ENCODE assay signal across 8 cellular contexts in the genomic region with DNA sequence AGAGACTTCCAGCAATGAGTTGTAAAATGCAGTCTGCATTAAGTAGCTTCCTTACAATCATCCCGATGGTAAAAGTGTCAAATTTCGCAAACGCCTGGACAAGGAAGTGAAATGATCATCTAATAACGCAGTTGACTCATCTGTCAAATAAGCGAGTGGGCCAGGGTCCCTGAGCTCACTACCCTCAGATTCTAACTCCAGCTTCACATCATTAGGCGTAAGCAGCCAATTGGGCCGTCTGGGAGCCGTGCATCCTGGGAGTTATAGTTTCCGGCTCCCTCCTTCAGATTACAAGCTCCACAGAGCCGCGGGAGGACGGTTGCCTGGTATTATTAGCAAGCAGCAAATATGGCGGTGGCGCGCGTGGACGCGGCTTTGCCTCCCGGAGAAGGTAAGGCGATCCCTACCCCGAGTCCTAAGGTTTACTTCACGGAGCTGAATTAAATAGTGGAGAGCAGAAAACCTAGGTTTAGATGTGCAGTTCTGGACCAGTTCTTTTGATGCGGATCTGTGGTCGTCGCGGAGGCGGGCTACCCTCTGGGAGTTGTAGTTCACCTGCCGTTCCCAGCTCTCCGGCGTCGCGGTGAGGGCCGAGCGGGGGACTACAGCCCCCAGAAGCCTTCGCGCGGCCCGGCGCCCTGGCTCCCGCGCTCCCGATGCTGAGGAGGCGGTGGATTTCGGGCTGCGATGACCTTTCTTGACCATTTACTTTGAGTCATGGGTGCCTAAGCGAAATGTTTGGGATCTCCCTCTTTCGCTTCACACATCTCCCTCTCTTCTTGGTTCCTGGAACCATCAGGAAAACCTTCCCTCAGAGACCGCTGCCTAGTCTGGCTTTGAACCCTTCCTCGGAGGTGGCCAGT. TPM values are rescaled to one million over a fixed set of nuclear protein-coding genes. Genes with fewer than 3 reads are reported as not detected.
DNase-seq lines count a peak whose midpoint lies in the region; ATAC-seq and TF ChIP-seq lines count a peak whose summit lies in the region.

A gene with protein sequence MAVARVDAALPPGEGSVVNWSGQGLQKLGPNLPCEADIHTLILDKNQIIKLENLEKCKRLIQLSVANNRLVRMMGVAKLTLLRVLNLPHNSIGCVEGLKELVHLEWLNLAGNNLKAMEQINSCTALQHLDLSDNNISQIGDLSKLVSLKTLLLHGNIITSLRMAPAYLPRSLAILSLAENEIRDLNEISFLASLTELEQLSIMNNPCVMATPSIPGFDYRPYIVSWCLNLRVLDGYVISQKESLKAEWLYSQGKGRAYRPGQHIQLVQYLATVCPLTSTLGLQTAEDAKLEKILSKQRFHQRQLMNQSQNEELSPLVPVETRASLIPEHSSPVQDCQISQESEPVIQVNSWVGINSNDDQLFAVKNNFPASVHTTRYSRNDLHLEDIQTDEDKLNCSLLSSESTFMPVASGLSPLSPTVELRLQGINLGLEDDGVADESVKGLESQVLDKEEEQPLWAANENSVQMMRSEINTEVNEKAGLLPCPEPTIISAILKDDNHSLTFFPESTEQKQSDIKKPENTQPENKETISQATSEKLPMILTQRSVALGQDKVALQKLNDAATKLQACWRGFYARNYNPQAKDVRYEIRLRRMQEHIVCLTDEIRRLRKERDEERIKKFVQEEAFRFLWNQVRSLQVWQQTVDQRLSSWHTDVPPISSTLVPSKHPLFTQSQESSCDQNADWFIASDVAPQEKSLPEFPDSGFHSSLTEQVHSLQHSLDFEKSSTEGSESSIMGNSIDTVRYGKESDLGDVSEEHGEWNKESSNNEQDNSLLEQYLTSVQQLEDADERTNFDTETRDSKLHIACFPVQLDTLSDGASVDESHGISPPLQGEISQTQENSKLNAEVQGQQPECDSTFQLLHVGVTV (plus strand): TSS at position 286 of the 863 bp plus-strand sequence. CDS start 63 bp downstream, at position 349.

- H3K4me1 ChIP-seq in left lung, result peaks cover 4 to 48% of the 10 kb centered on the region in 2 donors

- H3K27me3 Mint-ChIP-seq in activated CD4-positive, alpha-beta T cell treated with anti-CD3 and anti-CD28 coated beads, Interleukin-2, amount 10 ng/mL, durations not matched to agents 7 days and 5 days, result no peaks in the 10 kb centered on the region
- no peaks in the 10 kb centered on the region for H3K27me3 Mint-ChIP-seq in dendritic cell treated with granulocyte-macrophage colony-stimulating factor and Interleukin-4, amounts not matched to agents 40 ng/mL and 50 ng/mL, for 4 days

- H3K27me3 ChIP-seq in BJ (ENCODE audit: control insufficient read depth, insufficient read depth, low read length), result no peaks in the 10 kb centered on the region
- H3K27me3 ChIP-seq in left lung, result no peaks in the 10 kb centered on the region

- TF ChIP-seq CTCF in BJ (IDR thresholded peaks at IDR 0.05; ENCODE audit: insufficient read depth, low read depth, low read length), result no peak
- no peak for TF ChIP-seq CTCF in left lung (IDR thresholded peaks at IDR 0.05)

- DNase-seq in BJ (ENCODE audit: low read depth) (peak; percentile 51), NCI-H69 (lab: John Stamatoyannopoulos, UW) (peak; percentile 93), left lung (peak; percentile 93 to 97)
- DNase-seq in activated CD4-positive, alpha-beta T cell treated with anti-CD3 and anti-CD28 coated beads, Interleukin-2, amount 10 ng/mL, durations not matched to agents 7 days and 5 days, result peak; percentile 91
- DNase-seq in stimulated activated CD4-positive, alpha-beta T cell treated with anti-CD3 and anti-CD28 coated beads, Interleukin-2, amount 100 ng/mL, for 48 hours, result peak; percentile 83 to 84

- peak within 1 kb of the TSS; percentile 53 to 83 for H3K27ac ChIP-seq in left lung

- peak within 1 kb of the TSS; percentile 89 for H3K4me3 Mint-ChIP-seq in activated CD4-positive, alpha-beta T cell treated with anti-CD3 and anti-CD28 coated beads, Interleukin-2, amount 10 ng/mL, durations not matched to agents 7 days and 5 days
- H3K4me3 Mint-ChIP-seq in dendritic cell treated with granulocyte-macrophage colony-stimulating factor and Interleukin-4, amounts not matched to agents 40 ng/mL and 50 ng/mL, for 4 days, result peak within 1 kb of the TSS; percentile 97

- intact Hi-C loops in dendritic cell treated with granulocyte-macrophage colony-stimulating factor and Interleukin-4, amounts not matched to agents 40 ng/mL and 50 ng/mL, for 4 days (cut with micrococcal nuclease), result loop anchor here (1.0 to 5.0 kb wide), 4 partner anchors 38 to 55 kb away; a partner anchor contains a TSS
- intact Hi-C loops in left lung (cut with DNase I), result no loop called here

- H3K4me1 Mint-ChIP-seq in activated CD4-positive, alpha-beta T cell treated with anti-CD3 and anti-CD28 coated beads, Interleukin-2, amount 10 ng/mL, durations not matched to agents 7 days and 5 days, result peaks cover 56% of the 10 kb centered on the region
- peaks cover 31% of the 10 kb centered on the region for H3K4me1 Mint-ChIP-seq in dendritic cell treated with granulocyte-macrophage colony-stimulating factor and Interleukin-4, amounts not matched to agents 40 ng/mL and 50 ng/mL, for 4 days (ENCODE audit: low read depth)

- no peaks in the 10 kb centered on the region for H3K9me3 Mint-ChIP-seq in activated CD4-positive, alpha-beta T cell treated with anti-CD3 and anti-CD28 coated beads, Interleukin-2, amount 10 ng/mL, durations not matched to agents 7 days and 5 days
- H3K9me3 Mint-ChIP-seq in dendritic cell treated with granulocyte-macrophage colony-stimulating factor and Interleukin-4, amounts not matched to agents 40 ng/mL and 50 ng/mL, for 4 days, result no peaks in the 10 kb centered on the region

- POLR2A ChIA-PET in BJ (lab: Charles Lee), result no interaction called here
- POLR2A ChIA-PET in activated CD4-positive, alpha-beta T cell treated with anti-CD3 and anti-CD28 coated beads, Interleukin-2, amount 10 ng/mL, durations not matched to agents 7 days and 5 days (lab: Charles Lee), result interaction anchor here (0.7 to 1.3 kb wide), 4 partner anchors 39 to 447 kb away, joined by 3 to 5 read pairs (median 4); a partner anchor contains a TSS

- H3K9me3 ChIP-seq in left lung, result no peaks in the 10 kb centered on the region

- H3K4me3 ChIP-seq in BJ (ENCODE audit: low read depth, low read length), result peak within 1 kb of the TSS; percentile 68
- peak within 1 kb of the TSS; percentile 74 to 80 for H3K4me3 ChIP-seq in left lung

- peak within 1 kb of the TSS; percentile 94 for H3K27ac Mint-ChIP-seq in activated CD4-positive, alpha-beta T cell treated with anti-CD3 and anti-CD28 coated beads, Interleukin-2, amount 10 ng/mL, durations not matched to agents 7 days and 5 days
- H3K27ac Mint-ChIP-seq in dendritic cell treated with granulocyte-macrophage colony-stimulating factor and Interleukin-4, amounts not matched to agents 40 ng/mL and 50 ng/mL, for 4 days, result peak within 1 kb of the TSS; percentile 91

- H3K36me3 ChIP-seq in BJ (ENCODE audit: control insufficient read depth, insufficient read depth, low read length) (no peaks in the 10 kb centered on the region), left lung (peaks cover 0 to 15% of the 10 kb centered on the region in 2 donors)

- CTCF ChIA-PET in BJ (lab: Yijun Ruan, JAX), result interaction anchor here (0.7 to 2.9 kb wide), 2 partner anchors 9 to 17 kb away, joined by 5 to 14 read pairs; no protein-coding TSS in a partner anchor
- CTCF ChIA-PET in activated CD4-positive, alpha-beta T cell treated with anti-CD3 and anti-CD28 coated beads, Interleukin-2, amount 10 ng/mL, durations not matched to agents 7 days and 5 days (lab: Charles Lee), result interaction anchor here (0.8 to 1.7 kb wide), 4 partner anchors 19 to 40 kb away, joined by 3 to 7 read pairs (median 4); no protein-coding TSS in a partner anchor

- peak; percentile 87 for ATAC-seq in GM19328 (IDR thresholded peaks at IDR 0.05; ENCODE audit: unreplicated experiment)
- ATAC-seq in HG03520 (IDR thresholded peaks at IDR 0.05; ENCODE audit: unreplicated experiment), result peak; percentile 86
- peak; percentile 100 for ATAC-seq in left lung

- H3K36me3 Mint-ChIP-seq in activated CD4-positive, alpha-beta T cell treated with anti-CD3 and anti-CD28 coated beads, Interleukin-2, amount 10 ng/mL, durations not matched to agents 7 days and 5 days (ENCODE audit: low read depth), result peaks cover 27% of the 10 kb centered on the region
- H3K36me3 Mint-ChIP-seq in dendritic cell treated with granulocyte-macrophage colony-stimulating factor and Interleukin-4, amounts not matched to agents 40 ng/mL and 50 ng/mL, for 4 days (ENCODE audit: low read depth), result peaks cover 13% of the 10 kb centered on the region

RNA-seq across cellular contexts. Expression of the gene that starts here (rescaled TPM):
- polyA plus RNA-seq in BJ (2011; rRNA removed), result 1.2 and 2.5 TPM in 2 replicates
- 3.5 and 3.6 TPM in 2 replicates for polyA minus RNA-seq in BJ (2011; rRNA and poly(A)+ RNA removed)
- total RNA-seq in activated CD4-positive, alpha-beta T cell treated with anti-CD3 and anti-CD28 coated beads, Interleukin-2, amount 10 ng/mL, durations not matched to agents 7 days and 5 days, result 10 to 100 TPM; 23.7 to 24.5 TPM
- 10 to 100 TPM in 1 of 2 donors, 1 to 10 TPM in 1; 8.5 to 11.2 TPM for total RNA-seq in left lung

Comparison
In these comparisons a context has a peak if more than half of its experiments do, and no peak if none do; other contexts are left out.
1. Peak in every context shown above with its lines: DNase-seq, ATAC-seq, H3K4me3 ChIP-seq and H3K27ac ChIP-seq.